ENCODE assay signal across 8 cellular contexts in genomic region chr12:62632521-62632920, GRCh38.
A peak's percentile ranks its signal among the peaks of the same experiment; 100 is the strongest.
DNase-seq lines count a peak whose midpoint lies in the region; ATAC-seq lines count a peak whose summit lies in the region.

No MANE protein-coding gene starts in this region.

- no peaks in the 10 kb centered on the region for H3K36me3 ChIP-seq in CD4-positive, CD25-positive, alpha-beta regulatory T cell (ENCODE audit: control insufficient read depth, insufficient read depth, low read length)
- no peaks in the 10 kb centered on the region for H3K36me3 ChIP-seq in trophoblast cell (ENCODE audit: control insufficient read depth in 1 of 2, insufficient read depth in 2 of 2, low read length in 2 of 2)

- peak in 1 of 3 donors; percentile 6 for DNase-seq in CD4-positive, CD25-positive, alpha-beta regulatory T cell
- DNase-seq in activated gamma-delta T cell treated with Interleukin-2 at 50 U/mL for 16 hours (peak; percentile 6), cardiac septum (ENCODE audit: low spot score) (peak; percentile 79), trophoblast cell (no peak), NCI-H510A treated with DMSO at 0.1 percent for 48 hours (lab: John Stamatoyannopoulos, UW) (no peak), NCI-H2171 (lab: John Stamatoyannopoulos, UW) (no peak)

- no peak overlapping the region for H2BK120ac ChIP-seq in trophoblast cell (ENCODE audit: insufficient read depth, low read length, poor library complexity)

- H3K14ac ChIP-seq in trophoblast cell (ENCODE audit: low read length), result no peak overlapping the region

- H3K4me3 Mint-ChIP-seq in CD4-positive, CD25-positive, alpha-beta regulatory T cell, result peak overlapping the region; percentile 23 to 84 (median 77)

- peak overlapping the region; percentile 64 for H2AFZ ChIP-seq in trophoblast cell (ENCODE audit: insufficient read depth, low read length, poor library complexity)

- no peak overlapping the region for H3K18ac ChIP-seq in trophoblast cell (ENCODE audit: low read length)

- H3K36me3 Mint-ChIP-seq in CD4-positive, CD25-positive, alpha-beta regulatory T cell, result no peaks in the 10 kb centered on the region

- peaks cover 15% of the 10 kb centered on the region for H3K4me1 ChIP-seq in CD4-positive, CD25-positive, alpha-beta regulatory T cell (ENCODE audit: control insufficient read depth, insufficient read depth, low read length, poor library complexity, severe bottlenecking)
- peaks cover 2 to 4% of the 10 kb centered on the region in 2 experiments for H3K4me1 ChIP-seq in trophoblast cell (ENCODE audit: control insufficient read depth in 1 of 2, insufficient read depth in 2 of 2, low read length in 2 of 2)

- no peak overlapping the region for H2BK5ac ChIP-seq in trophoblast cell (ENCODE audit: low read depth, low read length, poor library complexity)

- no peak for ATAC-seq in CD4-positive, CD25-positive, alpha-beta regulatory T cell (ENCODE audit: low read depth in 2 of 2)
- ATAC-seq in GM19043 (IDR thresholded peaks at IDR 0.05; ENCODE audit: low read depth, unreplicated experiment) (peak; percentile 34), HG03442 (IDR thresholded peaks at IDR 0.05; ENCODE audit: unreplicated experiment) (peak; percentile 37)

- peak overlapping the region; percentile 51 for H3K4me3 ChIP-seq in CD4-positive, CD25-positive, alpha-beta regulatory T cell (ENCODE audit: low read depth, low read length)
- H3K4me3 ChIP-seq in trophoblast cell (ENCODE audit: low read depth, low read length), result peak overlapping the region; percentile 21

- no peak overlapping the region for H3K9ac ChIP-seq in trophoblast cell (ENCODE audit: low read length)

- intact Hi-C loops in cardiac septum (cut with DNase I), result loop anchor here (2.0 kb wide), 1 partner anchor 30 kb away; no protein-coding TSS in a partner anchor

- no peak overlapping the region for H3K27ac ChIP-seq in CD4-positive, CD25-positive, alpha-beta regulatory T cell (ENCODE audit: insufficient read depth, low read length, poor library complexity, severe bottlenecking)
- no peak overlapping the region for H3K27ac ChIP-seq in trophoblast cell (ENCODE audit: low read depth, low read length)

- no peak overlapping the region for H3K4ac ChIP-seq in trophoblast cell (ENCODE audit: low read depth, low read length)

- no peak overlapping the region for H3K23ac ChIP-seq in trophoblast cell (ENCODE audit: low read length)

- H3K79me2 ChIP-seq in trophoblast cell (ENCODE audit: control insufficient read depth, insufficient read depth, low read length, poor library complexity), result no peaks in the 10 kb centered on the region

- WGBS in trophoblast cell (ENCODE audit: extremely low coverage, insufficient coverage, insufficient read length), result no CpG with 5 or more reads among the region's 17 CpGs

- peaks cover 0 to 13% (median 1%) of the 10 kb centered on the region in 4 donors for H3K4me1 Mint-ChIP-seq in CD4-positive, CD25-positive, alpha-beta regulatory T cell

- H3K9me3 Mint-ChIP-seq in CD4-positive, CD25-positive, alpha-beta regulatory T cell, result peaks cover 0 to 3% (median 0%) of the 10 kb centered on the region in 7 donors

- peaks cover 79% of the 10 kb centered on the region for H3K27me3 Mint-ChIP-seq in CD4-positive, CD25-positive, alpha-beta regulatory T cell

- H4K8ac ChIP-seq in trophoblast cell (ENCODE audit: low read depth, low read length), result no peak overlapping the region

- no peak overlapping the region for H3K27ac Mint-ChIP-seq in CD4-positive, CD25-positive, alpha-beta regulatory T cell

- H3K27me3 ChIP-seq in CD4-positive, CD25-positive, alpha-beta regulatory T cell (ENCODE audit: control insufficient read depth, insufficient read depth, low read length), result peaks cover 36% of the 10 kb centered on the region
- H3K27me3 ChIP-seq in trophoblast cell (ENCODE audit: insufficient read depth, low read length), result no peaks in the 10 kb centered on the region

- no peaks in the 10 kb centered on the region for H3K79me1 ChIP-seq in trophoblast cell (ENCODE audit: low read length)

- no peak overlapping the region for H4K12ac ChIP-seq in trophoblast cell (ENCODE audit: low read depth, low read length)

- H3K9me3 ChIP-seq in CD4-positive, CD25-positive, alpha-beta regulatory T cell (ENCODE audit: control insufficient read depth in 2 of 2, low read length in 2 of 2), result no peaks in the 10 kb centered on the region
- no peaks in the 10 kb centered on the region for H3K9me3 ChIP-seq in trophoblast cell (ENCODE audit: insufficient read depth, low read depth, low read length)

- H2BK12ac ChIP-seq in trophoblast cell (ENCODE audit: low read length), result no peak overlapping the region

- H3K4me2 ChIP-seq in trophoblast cell (ENCODE audit: low read length), result peak overlapping the region; percentile 94

- H4K91ac ChIP-seq in trophoblast cell (ENCODE audit: low read depth, low read length), result no peak overlapping the region

- H2AK5ac ChIP-seq in trophoblast cell (ENCODE audit: low read length), result no peak overlapping the region

Comparison
In these comparisons a context has a peak if more than half of its experiments do, and no peak if none do; other contexts are left out.
1. ATAC-seq: peak in GM19043 (single experiment) and HG03442 (single experiment); none in CD4-positive, CD25-positive, alpha-beta regulatory T cell (0 of 2).
2. DNase-seq: peak in activated gamma-delta T cell treated with Interleukin-2 at 50 U/mL for 16 hours (single experiment) and cardiac septum (single experiment); none in trophoblast cell (0 of 2), NCI-H510A treated with DMSO at 0.1 percent for 48 hours (single experiment) and NCI-H2171 (single experiment).